ENCODE assay signal across 8 cellular contexts in genomic region chr1:9129391-9130041, GRCh38.
DNase-seq lines count a peak whose midpoint lies in the region; ATAC-seq and TF ChIP-seq lines count a peak whose summit lies in the region.

No MANE protein-coding gene starts in this region.

- H3K9me3 Mint-ChIP-seq in stimulated activated effector memory CD8-positive, alpha-beta T cell treated with anti-CD3 and anti-CD28 coated beads, Interleukin-12 subunit alpha, Interleukin-12 subunit beta, amount 100 ng/mL, for 72 hours, result no peaks in the 10 kb centered on the region

- H3K9me3 ChIP-seq in muscle layer of duodenum (ENCODE audit: control insufficient read depth in 1 of 2, low read length in 2 of 2), result no peaks in the 10 kb centered on the region

- peak overlapping the region; percentile 6 for H3K27ac ChIP-seq in muscle layer of duodenum (ENCODE audit: low read length)

- no peak for TF ChIP-seq CTCF in epithelial cell of esophagus (IDR thresholded peaks at IDR 0.05; ENCODE audit: insufficient read depth, low read depth, low read length, missing control alignments)

- no peaks in the 10 kb centered on the region for H3K36me3 ChIP-seq in muscle layer of duodenum (ENCODE audit: control insufficient read depth in 1 of 2, insufficient read depth in 2 of 2, low read length in 2 of 2)

- ATAC-seq in HG03039 (IDR thresholded peaks at IDR 0.05; ENCODE audit: unreplicated experiment), result peak; percentile 52
- ATAC-seq in stimulated activated effector memory CD8-positive, alpha-beta T cell treated with anti-CD3 and anti-CD28 coated beads, Interleukin-12 subunit alpha, Interleukin-12 subunit beta, amount 100 ng/mL, for 72 hours, result peak; percentile 80

- peak overlapping the region; percentile 29 for H3K4me3 ChIP-seq in epithelial cell of esophagus (ENCODE audit: low read length)
- peak overlapping the region; percentile 34 to 61 for H3K4me3 ChIP-seq in muscle layer of duodenum (ENCODE audit: low read depth in 1 of 2, low read length in 2 of 2)

- peak overlapping the region; percentile 80 for H3K4me3 Mint-ChIP-seq in stimulated activated effector memory CD8-positive, alpha-beta T cell treated with anti-CD3 and anti-CD28 coated beads, Interleukin-12 subunit alpha, Interleukin-12 subunit beta, amount 100 ng/mL, for 72 hours

- peaks cover 12% of the 10 kb centered on the region for H3K36me3 Mint-ChIP-seq in stimulated activated effector memory CD8-positive, alpha-beta T cell treated with anti-CD3 and anti-CD28 coated beads, Interleukin-12 subunit alpha, Interleukin-12 subunit beta, amount 100 ng/mL, for 72 hours

- peak; percentile 63 to 78 for DNase-seq in SHP77 (lab: John Stamatoyannopoulos, UW)
- DNase-seq in SHP77 treated with DMSO at 0.1 percent for 48 hours (lab: John Stamatoyannopoulos, UW), result no peak
- DNase-seq in NCI-H748 treated with DMSO at 0.1 percent for 48 hours (lab: John Stamatoyannopoulos, UW), result peak; percentile 17
- DNase-seq in activated CD8-positive, alpha-beta memory T cell treated with anti-CD3 and anti-CD28 coated beads for 48 hours (ENCODE audit: low read depth in 2 of 3, low spot score in 2 of 3), result peak; percentile 48 to 61 (median 51)
- DNase-seq in epithelial cell of esophagus (ENCODE audit: low read depth), result peak; percentile 70
- peak; percentile 73 to 89 for DNase-seq in stimulated activated effector memory CD8-positive, alpha-beta T cell treated with anti-CD3 and anti-CD28 coated beads, Interleukin-12 subunit alpha, Interleukin-12 subunit beta, amount 100 ng/mL, for 72 hours (ENCODE audit: low spot score in 2 of 2)

- H3K27me3 ChIP-seq in muscle layer of duodenum (ENCODE audit: low read depth, low read length), result no peaks in the 10 kb centered on the region

- peaks cover 30% of the 10 kb centered on the region for H3K4me1 Mint-ChIP-seq in stimulated activated effector memory CD8-positive, alpha-beta T cell treated with anti-CD3 and anti-CD28 coated beads, Interleukin-12 subunit alpha, Interleukin-12 subunit beta, amount 100 ng/mL, for 72 hours

- peaks cover 0 to 21% of the 10 kb centered on the region in 2 donors for H3K4me1 ChIP-seq in muscle layer of duodenum (ENCODE audit: control insufficient read depth in 1 of 2, insufficient read depth in 2 of 2, low read length in 2 of 2)

- peak overlapping the region; percentile 18 for H3K27ac Mint-ChIP-seq in stimulated activated effector memory CD8-positive, alpha-beta T cell treated with anti-CD3 and anti-CD28 coated beads, Interleukin-12 subunit alpha, Interleukin-12 subunit beta, amount 100 ng/mL, for 72 hours
